ENCODE assay signal across 1 cellular context in the genomic region with DNA sequence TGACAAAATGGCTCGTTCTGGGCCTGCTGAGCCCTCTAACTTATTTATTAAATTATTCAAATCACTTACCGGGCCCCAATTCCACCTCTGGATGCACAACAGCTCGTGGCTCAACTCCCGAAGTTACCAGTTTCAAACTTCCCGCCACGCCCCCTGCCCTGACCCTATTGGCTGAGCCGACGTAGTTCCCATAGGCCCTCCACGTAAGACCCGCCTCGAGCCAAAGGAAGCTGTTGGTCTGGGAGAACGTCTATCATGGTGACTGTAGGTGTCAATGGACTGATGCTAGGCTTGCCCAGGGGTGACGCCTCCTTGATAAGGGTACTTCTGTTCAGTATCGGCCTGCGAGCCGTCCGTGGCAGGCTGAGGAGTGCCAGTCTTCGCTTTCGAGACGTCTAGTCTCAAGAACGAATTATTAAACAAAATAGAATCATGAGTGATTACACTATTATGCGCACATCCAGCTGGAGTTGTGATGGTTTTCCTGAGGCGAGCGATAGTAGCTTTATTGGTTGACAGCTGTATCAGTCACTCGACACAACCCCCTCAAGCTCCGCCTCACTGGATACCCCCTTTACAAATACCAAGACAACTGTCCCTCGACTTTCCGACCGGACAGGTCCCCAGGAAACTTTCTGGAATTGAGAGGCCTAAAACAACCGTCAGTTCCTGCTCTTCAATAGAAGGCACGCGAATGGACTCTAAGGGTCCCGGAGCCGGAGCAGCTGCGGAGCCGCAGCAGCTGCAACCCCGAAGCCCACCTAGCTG.
TF ChIP-seq lines count a peak whose summit lies in the region.

A gene (minus strand): TSS at position 134 of the 768 bp plus-strand sequence. CDS start 334 bp downstream, outside the sequence.

TF ChIP-seq in HepG2, 621 proteins besides CTCF, POLR2A, EP300 and RAD21 (continued from another document and continues in another):
- no peak for TF ChIP-seq PAX8 (CRISPR knock-in tag; IDR thresholded peaks at IDR 0.05; ENCODE audit: borderline replicate concordance)
- TF ChIP-seq, protein P1, sequence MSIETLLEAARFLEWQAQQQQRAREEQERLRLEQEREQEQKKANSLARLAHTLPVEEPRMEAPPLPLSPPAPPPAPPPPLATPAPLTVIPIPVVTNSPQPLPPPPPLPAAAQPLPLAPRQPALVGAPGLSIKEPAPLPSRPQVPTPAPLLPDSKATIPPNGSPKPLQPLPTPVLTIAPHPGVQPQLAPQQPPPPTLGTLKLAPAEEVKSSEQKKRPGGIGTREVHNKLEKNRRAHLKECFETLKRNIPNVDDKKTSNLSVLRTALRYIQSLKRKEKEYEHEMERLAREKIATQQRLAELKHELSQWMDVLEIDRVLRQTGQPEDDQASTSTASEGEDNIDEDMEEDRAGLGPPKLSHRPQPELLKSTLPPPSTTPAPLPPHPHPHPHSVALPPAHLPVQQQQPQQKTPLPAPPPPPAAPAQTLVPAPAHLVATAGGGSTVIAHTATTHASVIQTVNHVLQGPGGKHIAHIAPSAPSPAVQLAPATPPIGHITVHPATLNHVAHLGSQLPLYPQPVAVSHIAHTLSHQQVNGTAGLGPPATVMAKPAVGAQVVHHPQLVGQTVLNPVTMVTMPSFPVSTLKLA (IDR thresholded peaks at IDR 0.05) = 0 out of 2 replicates have a peak, but pooled peaks have one; percentile 34
- TF ChIP-seq, protein P2, sequence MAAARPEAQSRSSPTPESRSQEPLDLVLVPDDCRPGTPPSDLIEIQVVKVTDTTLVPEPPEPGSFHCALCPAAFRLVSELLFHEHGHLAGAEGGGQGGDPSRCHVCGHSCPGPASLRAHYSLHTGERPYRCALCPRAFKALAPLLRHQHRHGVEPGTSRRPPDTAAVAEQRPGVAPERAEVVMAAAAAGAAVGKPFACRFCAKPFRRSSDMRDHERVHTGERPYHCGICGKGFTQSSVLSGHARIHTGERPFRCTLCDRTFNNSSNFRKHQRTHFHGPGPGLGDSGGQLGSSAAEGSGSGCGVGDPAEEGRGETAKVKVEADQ (CRISPR knock-in tag; IDR thresholded peaks at IDR 0.05; ENCODE audit: borderline replicate concordance) = 0 out of 2 replicates have a peak, but pooled peaks have one; percentile 31
- 0 out of 2 replicates have a peak, but pooled peaks have one; percentile 19 for TF ChIP-seq PCBP1 (IDR thresholded peaks at IDR 0.05; ENCODE audit: borderline replicate concordance, low read depth, low read length)
- TF ChIP-seq, protein P3, sequence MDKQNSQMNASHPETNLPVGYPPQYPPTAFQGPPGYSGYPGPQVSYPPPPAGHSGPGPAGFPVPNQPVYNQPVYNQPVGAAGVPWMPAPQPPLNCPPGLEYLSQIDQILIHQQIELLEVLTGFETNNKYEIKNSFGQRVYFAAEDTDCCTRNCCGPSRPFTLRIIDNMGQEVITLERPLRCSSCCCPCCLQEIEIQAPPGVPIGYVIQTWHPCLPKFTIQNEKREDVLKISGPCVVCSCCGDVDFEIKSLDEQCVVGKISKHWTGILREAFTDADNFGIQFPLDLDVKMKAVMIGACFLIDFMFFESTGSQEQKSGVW (CRISPR knock-in tag; IDR thresholded peaks at IDR 0.05; ENCODE audit: borderline replicate concordance) = no peak
- TF ChIP-seq, protein P4, sequence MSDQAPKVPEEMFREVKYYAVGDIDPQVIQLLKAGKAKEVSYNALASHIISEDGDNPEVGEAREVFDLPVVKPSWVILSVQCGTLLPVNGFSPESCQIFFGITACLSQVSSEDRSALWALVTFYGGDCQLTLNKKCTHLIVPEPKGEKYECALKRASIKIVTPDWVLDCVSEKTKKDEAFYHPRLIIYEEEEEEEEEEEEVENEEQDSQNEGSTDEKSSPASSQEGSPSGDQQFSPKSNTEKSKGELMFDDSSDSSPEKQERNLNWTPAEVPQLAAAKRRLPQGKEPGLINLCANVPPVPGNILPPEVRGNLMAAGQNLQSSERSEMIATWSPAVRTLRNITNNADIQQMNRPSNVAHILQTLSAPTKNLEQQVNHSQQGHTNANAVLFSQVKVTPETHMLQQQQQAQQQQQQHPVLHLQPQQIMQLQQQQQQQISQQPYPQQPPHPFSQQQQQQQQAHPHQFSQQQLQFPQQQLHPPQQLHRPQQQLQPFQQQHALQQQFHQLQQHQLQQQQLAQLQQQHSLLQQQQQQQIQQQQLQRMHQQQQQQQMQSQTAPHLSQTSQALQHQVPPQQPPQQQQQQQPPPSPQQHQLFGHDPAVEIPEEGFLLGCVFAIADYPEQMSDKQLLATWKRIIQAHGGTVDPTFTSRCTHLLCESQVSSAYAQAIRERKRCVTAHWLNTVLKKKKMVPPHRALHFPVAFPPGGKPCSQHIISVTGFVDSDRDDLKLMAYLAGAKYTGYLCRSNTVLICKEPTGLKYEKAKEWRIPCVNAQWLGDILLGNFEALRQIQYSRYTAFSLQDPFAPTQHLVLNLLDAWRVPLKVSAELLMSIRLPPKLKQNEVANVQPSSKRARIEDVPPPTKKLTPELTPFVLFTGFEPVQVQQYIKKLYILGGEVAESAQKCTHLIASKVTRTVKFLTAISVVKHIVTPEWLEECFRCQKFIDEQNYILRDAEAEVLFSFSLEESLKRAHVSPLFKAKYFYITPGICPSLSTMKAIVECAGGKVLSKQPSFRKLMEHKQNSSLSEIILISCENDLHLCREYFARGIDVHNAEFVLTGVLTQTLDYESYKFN (CRISPR knock-in tag; conservative IDR thresholded peaks at IDR 0.05) = peak; percentile 4; the same call in 1 of the 2 replicates
- TF ChIP-seq, protein P5, sequence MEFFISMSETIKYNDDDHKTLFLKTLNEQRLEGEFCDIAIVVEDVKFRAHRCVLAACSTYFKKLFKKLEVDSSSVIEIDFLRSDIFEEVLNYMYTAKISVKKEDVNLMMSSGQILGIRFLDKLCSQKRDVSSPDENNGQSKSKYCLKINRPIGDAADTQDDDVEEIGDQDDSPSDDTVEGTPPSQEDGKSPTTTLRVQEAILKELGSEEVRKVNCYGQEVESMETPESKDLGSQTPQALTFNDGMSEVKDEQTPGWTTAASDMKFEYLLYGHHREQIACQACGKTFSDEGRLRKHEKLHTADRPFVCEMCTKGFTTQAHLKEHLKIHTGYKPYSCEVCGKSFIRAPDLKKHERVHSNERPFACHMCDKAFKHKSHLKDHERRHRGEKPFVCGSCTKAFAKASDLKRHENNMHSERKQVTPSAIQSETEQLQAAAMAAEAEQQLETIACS (CRISPR knock-in tag; IDR thresholded peaks at IDR 0.05) = no peak
- peak; percentile 73; the same call in 1 of the 2 replicates for TF ChIP-seq THAP11 (CRISPR knock-in tag; IDR thresholded peaks at IDR 0.05)
- peak; percentile 57; the same call in 1 of the 2 replicates for TF ChIP-seq HOXD1 (CRISPR knock-in tag; IDR thresholded peaks at IDR 0.05)
- peak; percentile 48; the same call in 1 of the 2 replicates for TF ChIP-seq REPIN1 (CRISPR knock-in tag; IDR thresholded peaks at IDR 0.05; ENCODE audit: borderline replicate concordance, low read depth)
- TF ChIP-seq, protein P6, sequence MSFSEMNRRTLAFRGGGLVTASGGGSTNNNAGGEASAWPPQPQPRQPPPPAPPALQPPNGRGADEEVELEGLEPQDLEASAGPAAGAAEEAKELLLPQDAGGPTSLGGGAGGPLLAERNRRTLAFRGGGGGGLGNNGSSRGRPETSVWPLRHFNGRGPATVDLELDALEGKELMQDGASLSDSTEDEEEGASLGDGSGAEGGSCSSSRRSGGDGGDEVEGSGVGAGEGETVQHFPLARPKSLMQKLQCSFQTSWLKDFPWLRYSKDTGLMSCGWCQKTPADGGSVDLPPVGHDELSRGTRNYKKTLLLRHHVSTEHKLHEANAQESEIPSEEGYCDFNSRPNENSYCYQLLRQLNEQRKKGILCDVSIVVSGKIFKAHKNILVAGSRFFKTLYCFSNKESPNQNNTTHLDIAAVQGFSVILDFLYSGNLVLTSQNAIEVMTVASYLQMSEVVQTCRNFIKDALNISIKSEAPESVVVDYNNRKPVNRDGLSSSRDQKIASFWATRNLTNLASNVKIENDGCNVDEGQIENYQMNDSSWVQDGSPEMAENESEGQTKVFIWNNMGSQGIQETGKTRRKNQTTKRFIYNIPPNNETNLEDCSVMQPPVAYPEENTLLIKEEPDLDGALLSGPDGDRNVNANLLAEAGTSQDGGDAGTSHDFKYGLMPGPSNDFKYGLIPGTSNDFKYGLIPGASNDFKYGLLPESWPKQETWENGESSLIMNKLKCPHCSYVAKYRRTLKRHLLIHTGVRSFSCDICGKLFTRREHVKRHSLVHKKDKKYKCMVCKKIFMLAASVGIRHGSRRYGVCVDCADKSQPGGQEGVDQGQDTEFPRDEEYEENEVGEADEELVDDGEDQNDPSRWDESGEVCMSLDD (CRISPR knock-in tag; IDR thresholded peaks at IDR 0.05; ENCODE audit: borderline replicate concordance) = no peak
- peak; percentile 56 for TF ChIP-seq TGIF2 (CRISPR knock-in tag; IDR thresholded peaks at IDR 0.05)
- no peak for TF ChIP-seq U2AF1 (optimal IDR thresholded peaks at IDR 0.05; ENCODE audit: low read depth, low read length)
- 0 out of 2 replicates have a peak, but pooled peaks have one; percentile 42 for TF ChIP-seq CHCHD3 (CRISPR knock-in tag; IDR thresholded peaks at IDR 0.05)
- TF ChIP-seq GABPA (IDR thresholded peaks at IDR 0.05; ENCODE audit: low read depth, low read length) = no peak
- TF ChIP-seq GABPA (CRISPR knock-in tag; IDR thresholded peaks at IDR 0.05; ENCODE audit: low read depth) = peak; percentile 62
- peak; percentile 19; the same call in 1 of the 2 replicates for TF ChIP-seq ZFP90 (CRISPR knock-in tag; IDR thresholded peaks at IDR 0.05; ENCODE audit: borderline replicate concordance)
- TF ChIP-seq, protein P7, sequence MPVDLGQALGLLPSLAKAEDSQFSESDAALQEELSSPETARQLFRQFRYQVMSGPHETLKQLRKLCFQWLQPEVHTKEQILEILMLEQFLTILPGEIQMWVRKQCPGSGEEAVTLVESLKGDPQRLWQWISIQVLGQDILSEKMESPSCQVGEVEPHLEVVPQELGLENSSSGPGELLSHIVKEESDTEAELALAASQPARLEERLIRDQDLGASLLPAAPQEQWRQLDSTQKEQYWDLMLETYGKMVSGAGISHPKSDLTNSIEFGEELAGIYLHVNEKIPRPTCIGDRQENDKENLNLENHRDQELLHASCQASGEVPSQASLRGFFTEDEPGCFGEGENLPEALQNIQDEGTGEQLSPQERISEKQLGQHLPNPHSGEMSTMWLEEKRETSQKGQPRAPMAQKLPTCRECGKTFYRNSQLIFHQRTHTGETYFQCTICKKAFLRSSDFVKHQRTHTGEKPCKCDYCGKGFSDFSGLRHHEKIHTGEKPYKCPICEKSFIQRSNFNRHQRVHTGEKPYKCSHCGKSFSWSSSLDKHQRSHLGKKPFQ (CRISPR knock-in tag; IDR thresholded peaks at IDR 0.05; ENCODE audit: insufficient replicate concordance) = no peak
- TF ChIP-seq CC2D1A (CRISPR knock-in tag; IDR thresholded peaks at IDR 0.05) = peak; percentile 71; the same call in 1 of the 2 replicates
- TF ChIP-seq, protein P8, sequence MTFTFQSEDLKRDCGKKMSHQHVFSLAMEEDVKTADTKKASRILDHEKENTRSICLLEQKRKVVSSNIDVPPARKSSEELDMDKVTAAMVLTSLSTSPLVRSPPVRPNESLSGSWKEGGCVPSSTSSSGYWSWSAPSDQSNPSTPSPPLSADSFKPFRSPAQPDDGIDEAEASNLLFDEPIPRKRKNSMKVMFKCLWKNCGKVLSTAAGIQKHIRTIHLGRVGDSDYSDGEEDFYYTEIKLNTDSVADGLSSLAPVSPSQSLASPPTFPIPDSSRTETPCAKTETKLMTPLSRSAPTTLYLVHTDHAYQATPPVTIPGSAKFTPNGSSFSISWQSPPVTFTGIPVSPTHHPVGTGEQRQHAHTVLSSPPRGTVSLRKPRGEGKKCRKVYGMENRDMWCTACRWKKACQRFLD (CRISPR knock-in tag; IDR thresholded peaks at IDR 0.05; ENCODE audit: borderline replicate concordance) = peak; percentile 71; the same call in 1 of the 2 replicates
- TF ChIP-seq, protein P9, sequence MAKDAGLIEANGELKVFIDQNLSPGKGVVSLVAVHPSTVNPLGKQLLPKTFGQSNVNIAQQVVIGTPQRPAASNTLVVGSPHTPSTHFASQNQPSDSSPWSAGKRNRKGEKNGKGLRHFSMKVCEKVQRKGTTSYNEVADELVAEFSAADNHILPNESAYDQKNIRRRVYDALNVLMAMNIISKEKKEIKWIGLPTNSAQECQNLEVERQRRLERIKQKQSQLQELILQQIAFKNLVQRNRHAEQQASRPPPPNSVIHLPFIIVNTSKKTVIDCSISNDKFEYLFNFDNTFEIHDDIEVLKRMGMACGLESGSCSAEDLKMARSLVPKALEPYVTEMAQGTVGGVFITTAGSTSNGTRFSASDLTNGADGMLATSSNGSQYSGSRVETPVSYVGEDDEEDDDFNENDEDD (CRISPR knock-in tag; IDR thresholded peaks at IDR 0.05; ENCODE audit: borderline replicate concordance) = peak; percentile 100
- TF ChIP-seq ZNF264 (CRISPR knock-in tag; IDR thresholded peaks at IDR 0.05) = 0 out of 2 replicates have a peak, but pooled peaks have one; percentile 35
- TF ChIP-seq RCOR2 (CRISPR knock-in tag; IDR thresholded peaks at IDR 0.05) = no peak
- TF ChIP-seq ZNF598 (CRISPR knock-in tag; IDR thresholded peaks at IDR 0.05; ENCODE audit: borderline replicate concordance) = 0 out of 2 replicates have a peak, but pooled peaks have one; percentile 10
- TF ChIP-seq TCF7L2 (IDR thresholded peaks at IDR 0.05; ENCODE audit: low read depth, low read length) = no peak
- TF ChIP-seq, protein P10, sequence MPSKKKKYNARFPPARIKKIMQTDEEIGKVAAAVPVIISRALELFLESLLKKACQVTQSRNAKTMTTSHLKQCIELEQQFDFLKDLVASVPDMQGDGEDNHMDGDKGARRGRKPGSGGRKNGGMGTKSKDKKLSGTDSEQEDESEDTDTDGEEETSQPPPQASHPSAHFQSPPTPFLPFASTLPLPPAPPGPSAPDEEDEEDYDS (CRISPR knock-in tag; IDR thresholded peaks at IDR 0.05) = peak; percentile 93
- 0 out of 2 replicates have a peak, but pooled peaks have one; percentile 25 for TF ChIP-seq SMYD3 (CRISPR knock-in tag; IDR thresholded peaks at IDR 0.05)
- TF ChIP-seq, protein P11, sequence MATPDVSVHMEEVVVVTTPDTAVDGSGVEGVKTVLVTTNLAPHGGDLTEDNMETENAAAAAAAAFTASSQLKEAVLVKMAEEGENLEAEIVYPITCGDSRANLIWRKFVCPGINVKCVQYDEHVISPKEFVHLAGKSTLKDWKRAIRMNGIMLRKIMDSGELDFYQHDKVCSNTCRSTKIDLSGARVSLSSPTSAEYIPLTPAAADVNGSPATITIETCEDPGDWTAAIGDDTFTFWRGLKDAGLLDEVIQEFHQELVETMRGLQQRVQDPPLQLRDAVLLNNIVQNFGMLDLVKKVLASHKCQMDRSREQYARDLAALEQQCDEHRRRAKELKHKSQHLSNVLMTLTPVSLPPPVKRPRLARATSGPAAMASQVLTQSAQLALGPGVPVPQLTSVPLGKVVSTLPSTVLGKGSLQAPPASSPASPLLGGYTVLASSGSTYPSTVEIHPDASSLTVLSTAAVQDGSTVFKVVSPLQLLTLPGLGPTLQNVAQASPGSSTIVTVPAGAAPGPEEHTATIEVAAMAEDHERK (CRISPR knock-in tag; IDR thresholded peaks at IDR 0.05; ENCODE audit: low read depth) = no peak
- peak; percentile 97 for TF ChIP-seq NFYB (CRISPR knock-in tag; IDR thresholded peaks at IDR 0.05)
- no peak for TF ChIP-seq ZNF101 (CRISPR knock-in tag; IDR thresholded peaks at IDR 0.05; ENCODE audit: borderline replicate concordance, low read depth)
- 0 out of 2 replicates have a peak, but pooled peaks have one; percentile 27 for TF ChIP-seq ZNF614 (CRISPR knock-in tag; IDR thresholded peaks at IDR 0.05; ENCODE audit: borderline replicate concordance)
- TF ChIP-seq ZNF33B (CRISPR knock-in tag; IDR thresholded peaks at IDR 0.05) = no peak
- no peak for TF ChIP-seq FOXC1 (CRISPR knock-in tag; IDR thresholded peaks at IDR 0.05; ENCODE audit: borderline replicate concordance)
- TF ChIP-seq, protein P12, sequence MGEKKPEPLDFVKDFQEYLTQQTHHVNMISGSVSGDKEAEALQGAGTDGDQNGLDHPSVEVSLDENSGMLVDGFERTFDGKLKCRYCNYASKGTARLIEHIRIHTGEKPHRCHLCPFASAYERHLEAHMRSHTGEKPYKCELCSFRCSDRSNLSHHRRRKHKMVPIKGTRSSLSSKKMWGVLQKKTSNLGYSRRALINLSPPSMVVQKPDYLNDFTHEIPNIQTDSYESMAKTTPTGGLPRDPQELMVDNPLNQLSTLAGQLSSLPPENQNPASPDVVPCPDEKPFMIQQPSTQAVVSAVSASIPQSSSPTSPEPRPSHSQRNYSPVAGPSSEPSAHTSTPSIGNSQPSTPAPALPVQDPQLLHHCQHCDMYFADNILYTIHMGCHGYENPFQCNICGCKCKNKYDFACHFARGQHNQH (CRISPR knock-in tag; IDR thresholded peaks at IDR 0.05) = peak; percentile 57; the same call in 1 of the 2 replicates
